Comparison of ENCODE assay signal across 8 cellular contexts in genomic region chr6:37049990-37050853, GRCh38. TPM values are rescaled to one million over a fixed set of nuclear protein-coding genes. Genes with fewer than 3 reads are reported as not detected.
DNase-seq lines count a peak whose midpoint lies in the region; ATAC-seq and TF ChIP-seq lines count a peak whose summit lies in the region.

No MANE protein-coding gene starts in this region.

- no peaks in the 10 kb centered on the region for H3K9me3 Mint-ChIP-seq in activated CD8-positive, alpha-beta memory T cell treated with anti-CD3 and anti-CD28 coated beads, Interleukin-2, amount 10 ng/mL, durations not matched to agents 7 days and 5 days (ENCODE audit: low read depth)

- peaks cover 6 to 58% (median 19%) of the 10 kb centered on the region in 9 donors for H3K4me1 ChIP-seq in heart right ventricle

- H3K36me3 ChIP-seq in KOPT-K1 (ENCODE audit: insufficient read depth, low read length) (no peaks in the 10 kb centered on the region), heart right ventricle (no peaks in the 10 kb centered on the region)

- peaks cover 9% of the 10 kb centered on the region for H3K36me3 Mint-ChIP-seq in activated CD8-positive, alpha-beta memory T cell treated with anti-CD3 and anti-CD28 coated beads, Interleukin-2, amount 10 ng/mL, durations not matched to agents 7 days and 5 days

- H3K27ac ChIP-seq in KOPT-K1 (ENCODE audit: low read depth, low read length, poor library complexity, severe bottlenecking) (peak overlapping the region; percentile 99), heart right ventricle (peak overlapping the region in 9 of 10 donors; percentile 22 to 93 (median 59))

- WGBS in heart right ventricle, 2 donors = 54 to 68% methylated on average over 24 of the region's 24 CpGs

- peaks cover 85% of the 10 kb centered on the region for H3K4me1 Mint-ChIP-seq in activated CD8-positive, alpha-beta memory T cell treated with anti-CD3 and anti-CD28 coated beads, Interleukin-2, amount 10 ng/mL, durations not matched to agents 7 days and 5 days

- peak; percentile 69 for DNase-seq in GM10266 (ENCODE audit: extremely low spot score)
- DNase-seq in activated CD8-positive, alpha-beta memory T cell treated with anti-CD3 and anti-CD28 coated beads, Interleukin-2, amount 10 ng/mL, durations not matched to agents 7 days and 5 days = peak; percentile 93
- DNase-seq in heart right ventricle = peak; percentile 64 to 71
- peak in 2 of 3 experiments; percentile 37 to 56 for DNase-seq in stimulated activated CD4-positive, alpha-beta T cell treated with anti-CD3 and anti-CD28 coated beads, TNF-alpha, amount 100 ng/mL, for 24 hours (ENCODE audit: low read depth in 3 of 3)
- no peak for DNase-seq in NCI-H510A treated with DMSO at 0.1 percent for 48 hours (lab: John Stamatoyannopoulos, UW)
- no peak for DNase-seq in NCI-H1436 (lab: John Stamatoyannopoulos, UW)

- TF ChIP-seq CTCF in GM10266 (IDR thresholded peaks at IDR 0.05; ENCODE audit: control insufficient read depth, insufficient read depth, low read depth, missing control alignments) (no peak), heart right ventricle (IDR thresholded peaks at IDR 0.05) (no peak)

- ATAC-seq in activated CD8-positive, alpha-beta memory T cell treated with anti-CD3 and anti-CD28 coated beads, Interleukin-2, amount 10 ng/mL, durations not matched to agents 7 days and 5 days = peak; percentile 56
- ATAC-seq in heart right ventricle (peak; percentile 50 to 83 (median 72)), GM19035 (IDR thresholded peaks at IDR 0.05; ENCODE audit: unreplicated experiment) (no peak)

- no peaks in the 10 kb centered on the region for H3K27me3 ChIP-seq in heart right ventricle

- intact Hi-C loops in heart right ventricle (cut with DNase I) = loop anchor here in 4 of 10 donors (2.0 to 5.0 kb wide), 4 partner anchors 53 to 123 kb away; no protein-coding TSS in a partner anchor

- no peaks in the 10 kb centered on the region for H3K27me3 Mint-ChIP-seq in activated CD8-positive, alpha-beta memory T cell treated with anti-CD3 and anti-CD28 coated beads, Interleukin-2, amount 10 ng/mL, durations not matched to agents 7 days and 5 days

- peak overlapping the region in 2 of 10 donors; percentile 9 to 31 for H3K4me3 ChIP-seq in heart right ventricle

- H3K9me3 ChIP-seq in KOPT-K1 (ENCODE audit: insufficient read depth, low read length, poor library complexity, severe bottlenecking) (no peaks in the 10 kb centered on the region), heart right ventricle (no peaks in the 10 kb centered on the region)

- peak overlapping the region; percentile 96 for H3K27ac Mint-ChIP-seq in activated CD8-positive, alpha-beta memory T cell treated with anti-CD3 and anti-CD28 coated beads, Interleukin-2, amount 10 ng/mL, durations not matched to agents 7 days and 5 days

- H3K4me3 Mint-ChIP-seq in activated CD8-positive, alpha-beta memory T cell treated with anti-CD3 and anti-CD28 coated beads, Interleukin-2, amount 10 ng/mL, durations not matched to agents 7 days and 5 days = peak overlapping the region; percentile 83

- CTCF ChIA-PET in activated CD8-positive, alpha-beta memory T cell treated with anti-CD3 and anti-CD28 coated beads, Interleukin-2, amount 10 ng/mL, durations not matched to agents 7 days and 5 days (lab: Charles Lee) = interaction anchor here (0.6 to 32.5 kb wide), 26 partner anchors 9 to 285 kb away, joined by 3 to 610 read pairs (median 6); partner anchors contain the start of genes PIM1, PPIL1, TBC1D22B and TMEM217

RNA-seq across cellular contexts. Expression of gene FGD2, which starts 44.8 kb away (rescaled TPM):
- 10 to 100 TPM; 15.6 to 26.3 TPM for total RNA-seq in activated CD8-positive, alpha-beta memory T cell treated with anti-CD3 and anti-CD28 coated beads, Interleukin-2, amount 10 ng/mL, durations not matched to agents 7 days and 5 days
- total RNA-seq in heart right ventricle = 10 to 100 TPM in 1 of 10 donors, 1 to 10 TPM in 9; 1.0 to 22.1 (median 2.0) TPM
- 1 to 10 TPM; 2.8 to 6.7 TPM for polyA plus RNA-seq in heart right ventricle

Comparison
In these comparisons a context has a peak if more than half of its experiments do, and no peak if none do; other contexts are left out.
1. DNase-seq: peak in GM10266 (single experiment), activated CD8-positive, alpha-beta memory T cell treated with anti-CD3 and anti-CD28 coated beads, Interleukin-2, amount 10 ng/mL, durations not matched to agents 7 days and 5 days (single experiment), heart right ventricle (2 of 2) and stimulated activated CD4-positive, alpha-beta T cell treated with anti-CD3 and anti-CD28 coated beads, TNF-alpha, amount 100 ng/mL, for 24 hours (2 of 3); none in NCI-H510A treated with DMSO at 0.1 percent for 48 hours (single experiment) and NCI-H1436 (single experiment).